Comparison of ENCODE assay signal across 1 cellular context in genomic region chr2:198063242-198063641, GRCh38.
TF ChIP-seq lines count a peak whose summit lies in the region.

No MANE protein-coding gene starts in this region.

TF ChIP-seq in SK-N-SH treated with all-trans-retinoic acid at 6 μM for 48 hours, 23 proteins besides CTCF, POLR2A, EP300 and RAD21 (continued from another document):
- TF ChIP-seq TSHZ2 (CRISPR knock-in tag; IDR thresholded peaks at IDR 0.05) (no peak), PATZ1 (CRISPR knock-in tag; IDR thresholded peaks at IDR 0.05; ENCODE audit: borderline replicate concordance) (no peak), ZNF70 (CRISPR knock-in tag; IDR thresholded peaks at IDR 0.05) (no peak), ZFP30 (CRISPR knock-in tag; IDR thresholded peaks at IDR 0.05) (no peak), OSR1 (CRISPR knock-in tag; IDR thresholded peaks at IDR 0.05) (no peak), POU6F1 (CRISPR knock-in tag; IDR thresholded peaks at IDR 0.05; ENCODE audit: borderline replicate concordance, low read depth) (no peak), ZC3H10 (CRISPR knock-in tag; IDR thresholded peaks at IDR 0.05) (no peak), RARB (CRISPR knock-in tag; IDR thresholded peaks at IDR 0.05) (no peak), ISL1 (CRISPR knock-in tag; IDR thresholded peaks at IDR 0.05) (no peak), CSRNP3 (CRISPR knock-in tag; IDR thresholded peaks at IDR 0.05) (no peak)
